In the genomic region with DNA sequence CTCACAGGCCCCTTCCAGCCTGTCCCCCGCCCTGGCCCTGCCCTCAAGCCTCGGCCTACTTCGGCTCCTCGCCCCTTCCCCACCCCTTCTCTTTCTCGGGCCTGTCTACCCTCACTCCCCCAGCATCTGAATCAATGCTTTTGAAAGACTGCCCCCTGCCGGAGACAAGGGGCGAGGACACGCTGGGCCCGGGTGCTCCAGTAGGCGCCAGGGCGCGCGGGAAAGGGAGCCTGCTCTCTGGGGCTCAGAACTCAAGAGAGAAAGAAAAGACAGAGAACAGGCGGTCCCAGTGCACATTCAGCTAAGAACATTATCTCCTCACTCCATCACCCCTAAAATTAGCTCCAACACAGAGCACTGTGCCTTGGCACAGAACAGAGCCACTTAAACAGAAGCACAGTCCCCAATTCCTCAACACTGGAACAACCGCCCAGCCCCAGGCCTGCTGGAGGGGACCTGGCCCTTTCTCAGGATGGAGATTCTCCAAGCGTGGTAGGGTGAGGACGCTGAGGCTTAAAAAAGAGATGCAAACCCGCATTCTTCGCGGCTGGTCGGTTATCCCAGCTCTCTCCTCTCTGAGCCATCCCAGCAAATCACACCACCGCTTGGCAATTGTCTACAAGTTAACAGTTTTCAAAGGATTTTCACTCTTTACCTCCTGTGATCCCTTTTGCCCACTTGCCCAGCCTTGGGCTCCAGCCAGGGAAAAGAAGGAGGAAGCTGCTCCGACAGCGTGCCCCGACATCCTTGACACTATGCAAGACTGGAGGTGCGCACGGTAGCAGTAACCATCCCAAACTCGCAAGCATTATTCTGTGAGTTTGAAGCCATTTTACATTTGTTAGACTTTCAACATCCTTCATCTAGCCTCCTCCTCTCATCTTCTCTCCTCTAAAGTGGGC, we compare ENCODE assay signal across 1 cellular context.
TF ChIP-seq lines count a peak whose summit lies in the region.

No MANE protein-coding gene starts in this region.

TF ChIP-seq in HepG2, 621 proteins besides CTCF, POLR2A, EP300 and RAD21 (continued from another document and continues in another):
- TF ChIP-seq ZNF672 (CRISPR knock-in tag; IDR thresholded peaks at IDR 0.05): no peak
- TF ChIP-seq ZFX (CRISPR knock-in tag; IDR thresholded peaks at IDR 0.05; ENCODE audit: low read depth): peak; percentile 73
- TF ChIP-seq ZNF737 (CRISPR knock-in tag; IDR thresholded peaks at IDR 0.05; ENCODE audit: borderline replicate concordance): no peak
- no peak for TF ChIP-seq HDAC1 (CRISPR knock-in tag; IDR thresholded peaks at IDR 0.05)
- TF ChIP-seq MED8 (CRISPR knock-in tag; IDR thresholded peaks at IDR 0.05; ENCODE audit: insufficient replicate concordance): no peak
- no peak for TF ChIP-seq SKI (IDR thresholded peaks at IDR 0.05; ENCODE audit: partially characterized antibody)
- TF ChIP-seq, protein P1, sequence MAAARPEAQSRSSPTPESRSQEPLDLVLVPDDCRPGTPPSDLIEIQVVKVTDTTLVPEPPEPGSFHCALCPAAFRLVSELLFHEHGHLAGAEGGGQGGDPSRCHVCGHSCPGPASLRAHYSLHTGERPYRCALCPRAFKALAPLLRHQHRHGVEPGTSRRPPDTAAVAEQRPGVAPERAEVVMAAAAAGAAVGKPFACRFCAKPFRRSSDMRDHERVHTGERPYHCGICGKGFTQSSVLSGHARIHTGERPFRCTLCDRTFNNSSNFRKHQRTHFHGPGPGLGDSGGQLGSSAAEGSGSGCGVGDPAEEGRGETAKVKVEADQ (CRISPR knock-in tag; IDR thresholded peaks at IDR 0.05; ENCODE audit: borderline replicate concordance): no peak
- TF ChIP-seq, protein P2, sequence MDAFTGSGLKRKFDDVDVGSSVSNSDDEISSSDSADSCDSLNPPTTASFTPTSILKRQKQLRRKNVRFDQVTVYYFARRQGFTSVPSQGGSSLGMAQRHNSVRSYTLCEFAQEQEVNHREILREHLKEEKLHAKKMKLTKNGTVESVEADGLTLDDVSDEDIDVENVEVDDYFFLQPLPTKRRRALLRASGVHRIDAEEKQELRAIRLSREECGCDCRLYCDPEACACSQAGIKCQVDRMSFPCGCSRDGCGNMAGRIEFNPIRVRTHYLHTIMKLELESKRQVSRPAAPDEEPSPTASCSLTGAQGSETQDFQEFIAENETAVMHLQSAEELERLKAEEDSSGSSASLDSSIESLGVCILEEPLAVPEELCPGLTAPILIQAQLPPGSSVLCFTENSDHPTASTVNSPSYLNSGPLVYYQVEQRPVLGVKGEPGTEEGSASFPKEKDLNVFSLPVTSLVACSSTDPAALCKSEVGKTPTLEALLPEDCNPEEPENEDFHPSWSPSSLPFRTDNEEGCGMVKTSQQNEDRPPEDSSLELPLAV (CRISPR knock-in tag; conservative IDR thresholded peaks at IDR 0.05; ENCODE audit: low read depth): no peak
- TF ChIP-seq GTF3A (CRISPR knock-in tag; conservative IDR thresholded peaks at IDR 0.05): no peak
- no peak for TF ChIP-seq ZNF558 (CRISPR knock-in tag; IDR thresholded peaks at IDR 0.05; ENCODE audit: borderline replicate concordance)
- no peak for TF ChIP-seq GATAD1 (CRISPR knock-in tag; IDR thresholded peaks at IDR 0.05)
- no peak for TF ChIP-seq NCOA5 (CRISPR knock-in tag; IDR thresholded peaks at IDR 0.05)
- TF ChIP-seq TGIF2 (CRISPR knock-in tag; IDR thresholded peaks at IDR 0.05): 0 out of 2 replicates have a peak, but pooled peaks have one; percentile 22
- no peak for TF ChIP-seq ZNF501 (CRISPR knock-in tag; IDR thresholded peaks at IDR 0.05)
- no peak for TF ChIP-seq ZNF367 (CRISPR knock-in tag; IDR thresholded peaks at IDR 0.05; ENCODE audit: borderline replicate concordance)
- TF ChIP-seq JUND (CRISPR knock-in tag; IDR thresholded peaks at IDR 0.05): no peak
- TF ChIP-seq ASH2L (IDR thresholded peaks at IDR 0.05; ENCODE audit: insufficient read length, low read depth, low read length): no peak
- no peak for TF ChIP-seq DNMT3B (CRISPR knock-in tag; conservative IDR thresholded peaks at IDR 0.05)
- 0 out of 2 replicates have a peak, but pooled peaks have one; percentile 71 for TF ChIP-seq ZNF556 (CRISPR knock-in tag; IDR thresholded peaks at IDR 0.05; ENCODE audit: borderline replicate concordance)
- TF ChIP-seq, protein P3, sequence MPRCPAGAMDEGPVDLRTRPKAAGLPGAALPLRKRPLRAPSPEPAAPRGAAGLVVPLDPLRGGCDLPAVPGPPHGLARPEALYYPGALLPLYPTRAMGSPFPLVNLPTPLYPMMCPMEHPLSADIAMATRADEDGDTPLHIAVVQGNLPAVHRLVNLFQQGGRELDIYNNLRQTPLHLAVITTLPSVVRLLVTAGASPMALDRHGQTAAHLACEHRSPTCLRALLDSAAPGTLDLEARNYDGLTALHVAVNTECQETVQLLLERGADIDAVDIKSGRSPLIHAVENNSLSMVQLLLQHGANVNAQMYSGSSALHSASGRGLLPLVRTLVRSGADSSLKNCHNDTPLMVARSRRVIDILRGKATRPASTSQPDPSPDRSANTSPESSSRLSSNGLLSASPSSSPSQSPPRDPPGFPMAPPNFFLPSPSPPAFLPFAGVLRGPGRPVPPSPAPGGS (CRISPR knock-in tag; IDR thresholded peaks at IDR 0.05): no peak
- no peak for TF ChIP-seq PRMT3 (CRISPR knock-in tag; IDR thresholded peaks at IDR 0.05; ENCODE audit: borderline replicate concordance, low read depth)
- no peak for TF ChIP-seq ZNF3 (CRISPR knock-in tag; IDR thresholded peaks at IDR 0.05)
- TF ChIP-seq, protein P4, sequence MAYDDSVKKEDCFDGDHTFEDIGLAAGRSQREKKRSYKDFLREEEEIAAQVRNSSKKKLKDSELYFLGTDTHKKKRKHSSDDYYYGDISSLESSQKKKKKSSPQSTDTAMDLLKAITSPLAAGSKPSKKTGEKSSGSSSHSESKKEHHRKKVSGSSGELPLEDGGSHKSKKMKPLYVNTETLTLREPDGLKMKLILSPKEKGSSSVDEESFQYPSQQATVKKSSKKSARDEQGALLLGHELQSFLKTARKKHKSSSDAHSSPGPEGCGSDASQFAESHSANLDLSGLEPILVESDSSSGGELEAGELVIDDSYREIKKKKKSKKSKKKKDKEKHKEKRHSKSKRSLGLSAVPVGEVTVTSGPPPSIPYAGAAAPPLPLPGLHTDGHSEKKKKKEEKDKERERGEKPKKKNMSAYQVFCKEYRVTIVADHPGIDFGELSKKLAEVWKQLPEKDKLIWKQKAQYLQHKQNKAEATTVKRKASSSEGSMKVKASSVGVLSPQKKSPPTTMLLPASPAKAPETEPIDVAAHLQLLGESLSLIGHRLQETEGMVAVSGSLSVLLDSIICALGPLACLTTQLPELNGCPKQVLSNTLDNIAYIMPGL (CRISPR knock-in tag; IDR thresholded peaks at IDR 0.05; ENCODE audit: borderline replicate concordance in 1 of 2, low read depth in 1 of 2): peak; percentile 59 to 87; a peak in 3 of 4 replicates
- TF ChIP-seq, protein P5, sequence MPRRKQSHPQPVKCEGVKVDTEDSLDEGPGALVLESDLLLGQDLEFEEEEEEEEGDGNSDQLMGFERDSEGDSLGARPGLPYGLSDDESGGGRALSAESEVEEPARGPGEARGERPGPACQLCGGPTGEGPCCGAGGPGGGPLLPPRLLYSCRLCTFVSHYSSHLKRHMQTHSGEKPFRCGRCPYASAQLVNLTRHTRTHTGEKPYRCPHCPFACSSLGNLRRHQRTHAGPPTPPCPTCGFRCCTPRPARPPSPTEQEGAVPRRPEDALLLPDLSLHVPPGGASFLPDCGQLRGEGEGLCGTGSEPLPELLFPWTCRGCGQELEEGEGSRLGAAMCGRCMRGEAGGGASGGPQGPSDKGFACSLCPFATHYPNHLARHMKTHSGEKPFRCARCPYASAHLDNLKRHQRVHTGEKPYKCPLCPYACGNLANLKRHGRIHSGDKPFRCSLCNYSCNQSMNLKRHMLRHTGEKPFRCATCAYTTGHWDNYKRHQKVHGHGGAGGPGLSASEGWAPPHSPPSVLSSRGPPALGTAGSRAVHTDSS (CRISPR knock-in tag; conservative IDR thresholded peaks at IDR 0.05): no peak
- no peak for TF ChIP-seq NKX3-1 (CRISPR knock-in tag; IDR thresholded peaks at IDR 0.05)
- no peak for TF ChIP-seq ATF7 (IDR thresholded peaks at IDR 0.05)
- TF ChIP-seq ATF7 (CRISPR knock-in tag; IDR thresholded peaks at IDR 0.05): no peak
- TF ChIP-seq MTF2 (CRISPR knock-in tag; IDR thresholded peaks at IDR 0.05; ENCODE audit: borderline replicate concordance): no peak
- TF ChIP-seq, protein P6, sequence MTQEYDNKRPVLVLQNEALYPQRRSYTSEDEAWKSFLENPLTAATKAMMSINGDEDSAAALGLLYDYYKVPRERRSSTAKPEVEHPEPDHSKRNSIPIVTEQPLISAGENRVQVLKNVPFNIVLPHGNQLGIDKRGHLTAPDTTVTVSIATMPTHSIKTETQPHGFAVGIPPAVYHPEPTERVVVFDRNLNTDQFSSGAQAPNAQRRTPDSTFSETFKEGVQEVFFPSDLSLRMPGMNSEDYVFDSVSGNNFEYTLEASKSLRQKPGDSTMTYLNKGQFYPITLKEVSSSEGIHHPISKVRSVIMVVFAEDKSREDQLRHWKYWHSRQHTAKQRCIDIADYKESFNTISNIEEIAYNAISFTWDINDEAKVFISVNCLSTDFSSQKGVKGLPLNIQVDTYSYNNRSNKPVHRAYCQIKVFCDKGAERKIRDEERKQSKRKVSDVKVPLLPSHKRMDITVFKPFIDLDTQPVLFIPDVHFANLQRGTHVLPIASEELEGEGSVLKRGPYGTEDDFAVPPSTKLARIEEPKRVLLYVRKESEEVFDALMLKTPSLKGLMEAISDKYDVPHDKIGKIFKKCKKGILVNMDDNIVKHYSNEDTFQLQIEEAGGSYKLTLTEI (CRISPR knock-in tag; conservative IDR thresholded peaks at IDR 0.05): no peak
- no peak for TF ChIP-seq ZNF207 (IDR thresholded peaks at IDR 0.05; ENCODE audit: borderline replicate concordance)
- TF ChIP-seq ZNF747 (CRISPR knock-in tag; IDR thresholded peaks at IDR 0.05; ENCODE audit: borderline replicate concordance): no peak
- TF ChIP-seq MTA3 (CRISPR knock-in tag; IDR thresholded peaks at IDR 0.05): no peak
- TF ChIP-seq ZNF768 (CRISPR knock-in tag; IDR thresholded peaks at IDR 0.05): no peak
- peak; percentile 11; the same call in 1 of the 2 replicates for TF ChIP-seq CBX5 (CRISPR knock-in tag; IDR thresholded peaks at IDR 0.05; ENCODE audit: borderline replicate concordance)
- TF ChIP-seq ZNF839 (CRISPR knock-in tag; IDR thresholded peaks at IDR 0.05; ENCODE audit: borderline replicate concordance): no peak
- no peak for TF ChIP-seq RORA (CRISPR knock-in tag; IDR thresholded peaks at IDR 0.05)
- TF ChIP-seq RAD51 (IDR thresholded peaks at IDR 0.05; ENCODE audit: borderline replicate concordance): no peak
- TF ChIP-seq NCOA1 (CRISPR knock-in tag; IDR thresholded peaks at IDR 0.05): no peak
- TF ChIP-seq, protein P7, sequence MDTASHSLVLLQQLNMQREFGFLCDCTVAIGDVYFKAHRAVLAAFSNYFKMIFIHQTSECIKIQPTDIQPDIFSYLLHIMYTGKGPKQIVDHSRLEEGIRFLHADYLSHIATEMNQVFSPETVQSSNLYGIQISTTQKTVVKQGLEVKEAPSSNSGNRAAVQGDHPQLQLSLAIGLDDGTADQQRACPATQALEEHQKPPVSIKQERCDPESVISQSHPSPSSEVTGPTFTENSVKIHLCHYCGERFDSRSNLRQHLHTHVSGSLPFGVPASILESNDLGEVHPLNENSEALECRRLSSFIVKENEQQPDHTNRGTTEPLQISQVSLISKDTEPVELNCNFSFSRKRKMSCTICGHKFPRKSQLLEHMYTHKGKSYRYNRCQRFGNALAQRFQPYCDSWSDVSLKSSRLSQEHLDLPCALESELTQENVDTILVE (CRISPR knock-in tag; IDR thresholded peaks at IDR 0.05): no peak
- TF ChIP-seq, protein P8, sequence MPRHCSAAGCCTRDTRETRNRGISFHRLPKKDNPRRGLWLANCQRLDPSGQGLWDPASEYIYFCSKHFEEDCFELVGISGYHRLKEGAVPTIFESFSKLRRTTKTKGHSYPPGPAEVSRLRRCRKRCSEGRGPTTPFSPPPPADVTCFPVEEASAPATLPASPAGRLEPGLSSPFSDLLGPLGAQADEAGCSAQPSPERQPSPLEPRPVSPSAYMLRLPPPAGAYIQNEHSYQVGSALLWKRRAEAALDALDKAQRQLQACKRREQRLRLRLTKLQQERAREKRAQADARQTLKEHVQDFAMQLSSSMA (CRISPR knock-in tag; IDR thresholded peaks at IDR 0.05): no peak
- TF ChIP-seq KAT2B (IDR thresholded peaks at IDR 0.05; ENCODE audit: borderline replicate concordance, low read depth, low read length): no peak
- TF ChIP-seq ZNF670 (CRISPR knock-in tag; IDR thresholded peaks at IDR 0.05; ENCODE audit: borderline replicate concordance): no peak
- peak; percentile 42; the same call in 1 of the 2 replicates for TF ChIP-seq KDM2A (CRISPR knock-in tag; IDR thresholded peaks at IDR 0.05; ENCODE audit: borderline replicate concordance, low read depth)
- 0 out of 2 replicates have a peak, but pooled peaks have one; percentile 43 for TF ChIP-seq ZNF788 (CRISPR knock-in tag; IDR thresholded peaks at IDR 0.05; ENCODE audit: borderline replicate concordance)
- TF ChIP-seq ZSCAN21 (CRISPR knock-in tag; IDR thresholded peaks at IDR 0.05; ENCODE audit: borderline replicate concordance): no peak
- TF ChIP-seq, protein P9, sequence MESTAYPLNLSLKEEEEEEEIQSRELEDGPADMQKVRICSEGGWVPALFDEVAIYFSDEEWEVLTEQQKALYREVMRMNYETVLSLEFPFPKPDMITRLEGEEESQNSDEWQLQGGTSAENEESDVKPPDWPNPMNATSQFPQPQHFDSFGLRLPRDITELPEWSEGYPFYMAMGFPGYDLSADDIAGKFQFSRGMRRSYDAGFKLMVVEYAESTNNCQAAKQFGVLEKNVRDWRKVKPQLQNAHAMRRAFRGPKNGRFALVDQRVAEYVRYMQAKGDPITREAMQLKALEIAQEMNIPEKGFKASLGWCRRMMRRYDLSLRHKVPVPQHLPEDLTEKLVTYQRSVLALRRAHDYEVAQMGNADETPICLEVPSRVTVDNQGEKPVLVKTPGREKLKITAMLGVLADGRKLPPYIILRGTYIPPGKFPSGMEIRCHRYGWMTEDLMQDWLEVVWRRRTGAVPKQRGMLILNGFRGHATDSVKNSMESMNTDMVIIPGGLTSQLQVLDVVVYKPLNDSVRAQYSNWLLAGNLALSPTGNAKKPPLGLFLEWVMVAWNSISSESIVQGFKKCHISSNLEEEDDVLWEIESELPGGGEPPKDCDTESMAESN (CRISPR knock-in tag; conservative IDR thresholded peaks at IDR 0.05): no peak
- no peak for TF ChIP-seq KAT8 (CRISPR knock-in tag; IDR thresholded peaks at IDR 0.05)
- TF ChIP-seq, protein P10, sequence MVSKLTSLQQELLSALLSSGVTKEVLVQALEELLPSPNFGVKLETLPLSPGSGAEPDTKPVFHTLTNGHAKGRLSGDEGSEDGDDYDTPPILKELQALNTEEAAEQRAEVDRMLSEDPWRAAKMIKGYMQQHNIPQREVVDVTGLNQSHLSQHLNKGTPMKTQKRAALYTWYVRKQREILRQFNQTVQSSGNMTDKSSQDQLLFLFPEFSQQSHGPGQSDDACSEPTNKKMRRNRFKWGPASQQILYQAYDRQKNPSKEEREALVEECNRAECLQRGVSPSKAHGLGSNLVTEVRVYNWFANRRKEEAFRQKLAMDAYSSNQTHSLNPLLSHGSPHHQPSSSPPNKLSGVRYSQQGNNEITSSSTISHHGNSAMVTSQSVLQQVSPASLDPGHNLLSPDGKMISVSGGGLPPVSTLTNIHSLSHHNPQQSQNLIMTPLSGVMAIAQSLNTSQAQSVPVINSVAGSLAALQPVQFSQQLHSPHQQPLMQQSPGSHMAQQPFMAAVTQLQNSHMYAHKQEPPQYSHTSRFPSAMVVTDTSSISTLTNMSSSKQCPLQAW (CRISPR knock-in tag; IDR thresholded peaks at IDR 0.05): peak; percentile 56; the same call in 1 of the 2 replicates
- TF ChIP-seq HCFC1 (IDR thresholded peaks at IDR 0.05; ENCODE audit: low read depth, low read length): no peak
- TF ChIP-seq DR1 (CRISPR knock-in tag; IDR thresholded peaks at IDR 0.05): no peak
